27 cellular contexts compared by ENCODE assay signal in genomic region chr4:75973770-75974169, GRCh38. TPM values are rescaled to one million over a fixed set of nuclear protein-coding genes. Genes with fewer than 3 reads are reported as not detected.
"Had no signal": no experiment of that assay in that cellular context is flagged by ENCODE, and none has a peak within 500 bp of the region (broad histone marks: within the 10 kb centered on the region; RNA-seq: fewer than 3 reads in every experiment).

No MANE protein-coding gene starts in this region.

- H3K9me3 ChIP-seq: esophagus squamous epithelium, neutrophil, pancreas, stomach, thyroid gland had no signal

- H3K4me1 ChIP-seq: esophagus squamous epithelium, pancreas, stomach had no signal

- DNase-seq: dermis blood vessel endothelial cell; effector memory CD8-positive, alpha-beta T cell; erythroblast; esophagus squamous epithelium; head of caudate nucleus; left colon; left ventricle myocardium superior; mucosa of descending colon; naive B cell; pancreas; stimulated activated CD4-positive, alpha-beta T cell treated with anti-CD3 and anti-CD28 coated beads, Interleukin-12 subunit alpha, Interleukin-12 subunit beta, amount 100 ng/mL, for 4 hours; stimulated activated CD4-positive, alpha-beta T cell treated with anti-CD3 and anti-CD28 coated beads, Interleukin-1b, Interleukin-23, amount 100 ng/mL, for 48 hours; stimulated activated CD4-positive, alpha-beta T cell treated with anti-CD3 and anti-CD28 coated beads, Interleukin-4, amount 100 ng/mL, for 1 hour; stimulated activated naive CD4-positive, alpha-beta T cell treated with Interleukin-2 at 50 U/mL for 16 hours; stomach had no signal

- H3K27ac ChIP-seq: coronary artery, esophagus squamous epithelium, neutrophil, pancreas, stomach, thyroid gland had no signal

- FAIRE-seq: endometrium, frontal cortex, keratinocyte, pancreas had no signal

- H3K4me2 ChIP-seq: smooth muscle cell had no signal

- H3K4me3 ChIP-seq: coronary artery, esophagus squamous epithelium, lung, mucosa of descending colon, pancreas, smooth muscle cell, stomach, thyroid gland had no signal

- H3K27me3 ChIP-seq: esophagus squamous epithelium, neutrophil, pancreas, stomach, thyroid gland had no signal

RNA-seq across cellular contexts. Expression of gene CXCL9, which starts 33.5 kb away (rescaled TPM):
- total RNA-seq: dermis blood vessel endothelial cell, frontal cortex, mesothelial cell of epicardium, neural crest cell, pulmonary artery endothelial cell, temporal lobe had no signal

RNA-seq across cellular contexts. Expression of gene CXCL10, which starts 49.5 kb away (rescaled TPM):
- total RNA-seq: frontal cortex, mesothelial cell of epicardium, neural crest cell, temporal lobe had no signal
